22 cellular contexts compared by ENCODE assay signal in the genomic region with DNA sequence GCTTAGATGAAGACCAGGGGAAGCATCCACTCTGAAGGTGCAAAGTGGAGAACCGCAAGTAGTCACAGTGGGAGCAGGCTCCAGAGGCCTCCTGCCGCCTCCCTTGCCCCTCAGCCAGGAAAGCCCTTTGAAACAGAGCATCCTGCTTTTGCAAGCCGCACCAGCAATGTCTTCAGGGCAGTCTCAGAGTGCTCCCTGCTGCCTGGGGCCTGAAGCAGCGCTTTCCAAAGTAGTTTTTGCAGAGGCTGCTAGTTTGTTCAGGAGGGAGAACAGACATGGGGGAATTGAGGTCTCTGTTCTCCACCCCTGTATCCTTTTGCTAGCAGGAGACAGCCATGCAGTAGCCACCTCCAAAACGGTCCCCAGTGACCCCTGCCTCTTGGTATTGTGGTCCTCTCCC. TPM values are rescaled to one million over a fixed set of nuclear protein-coding genes. Genes with fewer than 3 reads are reported as not detected.
DNase-seq lines count a peak whose midpoint lies in the region; ATAC-seq, FAIRE-seq and TF ChIP-seq lines count a peak whose summit lies in the region.
"Had no signal": no experiment of that assay in that cellular context is flagged by ENCODE, and none has a peak within 500 bp of the region (broad histone marks: within the 10 kb centered on the region; RNA-seq: fewer than 3 reads in every experiment).

No MANE protein-coding gene starts in this region.

- POLR2A ChIA-PET in H1 (lab: Charles Lee; ENCODE audit: partially characterized antibody) = interaction anchor here (1.5 kb wide), 1 partner anchor 11 kb away, joined by 3 read pairs; no protein-coding TSS in a partner anchor

- H3K4me2 ChIP-seq in GM23338 = no peak overlapping the region
- no peak overlapping the region for H3K4me2 ChIP-seq in H1 (ENCODE audit: insufficient read depth in 1 of 2, low read depth in 2 of 2, low read length in 2 of 2)
- H3K4me2 ChIP-seq: A549 had no signal

- no peaks in the 10 kb centered on the region for H3K27me3 ChIP-seq in GM23338 (ENCODE audit: insufficient read depth)
- peaks cover 0 to 2% (median under 1%) of the 10 kb centered on the region in 4 experiments; a peak in 5 of 7 replicates for H3K27me3 ChIP-seq in H1 (replicated peaks in 1 of 4; ENCODE audit: control insufficient read depth in 3 of 4, extremely low read depth in 1 of 4, insufficient read depth in 3 of 4, low read length in 3 of 4)

- WGBS in H1 (ENCODE audit: extremely low coverage in 1 of 2, insufficient coverage in 1 of 2, insufficient read length in 1 of 2, insufficient replicate concordance in 2 of 2, low coverage in 1 of 2, low lambda C conversion rate in 2 of 2, missing lambda C conversion rate in 1 of 2), 2 experiments = 68% methylated on average over 5 of the region's 5 CpGs; no CpG with 5 or more reads in 1 of the 2 experiments

- FAIRE-seq in H1 (lab: Jason Lieb, UNC) (no peak), urothelium cell line (lab: Jason Lieb, UNC) (peak; percentile 42), H54 (lab: Jason Lieb, UNC) (no peak)
- FAIRE-seq: A549, G401.6, HepG2 had no signal

- no peak for TF ChIP-seq EP300 in H1 (IDR thresholded peaks at IDR 0.05; ENCODE audit: borderline replicate concordance in 1 of 2, low read depth in 2 of 2, low read length in 2 of 2)

- peak; percentile 17 for DNase-seq in NCI-H2171 treated with DMSO at 0.1 percent for 48 hours (lab: John Stamatoyannopoulos, UW)
- DNase-seq in NCI-H2171 (lab: John Stamatoyannopoulos, UW) = no peak
- DNase-seq in GM23338 (ENCODE audit: low spot score) = peak; percentile 37
- DNase-seq in H1 (ENCODE audit: low read depth in 1 of 2, low spot score in 2 of 2) = no peak
- no peak for DNase-seq in urothelium cell line (ENCODE audit: low spot score)
- no peak for DNase-seq in H54 (ENCODE audit: insufficient read length, low spot score)
- DNase-seq: CD4-positive, alpha-beta memory T cell; DMS53; GM23248; KBM-7; NCI-H1105; NCI-H1694 treated with DMSO at 0.1 percent for 48 hours; NCI-H446; NCI-H69; OCI-M1; SHP77 treated with DMSO at 0.1 percent for 48 hours; T-helper 1 cell had no signal

- peaks cover 4% of the 10 kb centered on the region; the same call in 2 of the 3 replicates for H3K4me1 Mint-ChIP-seq in GM23338

- H3K23ac ChIP-seq in H1 (ENCODE audit: insufficient read length) = no peak overlapping the region

- H3K27me3 Mint-ChIP-seq in GM23338 (ENCODE audit: insufficient read depth, low read depth, poor library complexity) = peaks cover 8% of the 10 kb centered on the region

- H3K14ac ChIP-seq in H1 (ENCODE audit: insufficient read length) = no peak overlapping the region

- peaks cover 3% of the 10 kb centered on the region; the same call in 1 of the 2 replicates for H3K4me1 ChIP-seq in GM23338 (ENCODE audit: insufficient read depth)
- peaks cover 0 to under 1% (median 0%) of the 10 kb centered on the region in 4 experiments; a peak in 1 of 7 replicates for H3K4me1 ChIP-seq in H1 (replicated peaks in 1 of 4; ENCODE audit: control insufficient read depth in 3 of 4, insufficient read depth in 4 of 4, low read length in 3 of 4)
- H3K4me1 ChIP-seq: A549 had no signal

- H2BK5ac ChIP-seq in H1 (ENCODE audit: low read depth, low read length) = no peak overlapping the region

- H2AFZ ChIP-seq in GM23338 (no peak overlapping the region), H1 (ENCODE audit: low read length) (no peak overlapping the region)
- H2AFZ ChIP-seq: GM23248 had no signal

- no peaks in the 10 kb centered on the region for H3K9me3 ChIP-seq in H1 (ENCODE audit: insufficient read depth in 2 of 2, low read depth in 1 of 2, low read length in 1 of 2)

- H3K9me2 ChIP-seq in GM23338 (ENCODE audit: insufficient read depth) = no peaks in the 10 kb centered on the region

- H3K36me3 Mint-ChIP-seq in GM23338 (ENCODE audit: low read depth) = no peaks in the 10 kb centered on the region
- H3K36me3 Mint-ChIP-seq: CD4-positive, alpha-beta memory T cell had no signal

- H3K4ac ChIP-seq in H1 (replicated peaks; ENCODE audit: insufficient read length, low read depth, low read length) = no peak overlapping the region

- no peak overlapping the region for H4K5ac ChIP-seq in H1 (ENCODE audit: insufficient read length, low read depth, low read length)

- H3K4me3 ChIP-seq in GM23338 (no peak overlapping the region), H1 (ENCODE audit: extremely low read depth in 1 of 4, insufficient read depth in 2 of 4, low read depth in 3 of 4, low read length in 4 of 4) (no peak overlapping the region)
- H3K4me3 ChIP-seq: A549, GM23248 had no signal

- TF ChIP-seq RAD21 in H1 (IDR thresholded peaks at IDR 0.05 in 1 of 2, conservative IDR thresholded peaks at IDR 0.05 in 1 of 2; ENCODE audit: low read depth in 2 of 2, low read length in 2 of 2) = peak; percentile 72 to 80

- H4K91ac ChIP-seq in H1 (replicated peaks; ENCODE audit: insufficient read length, low read length) = no peak overlapping the region

- no peak overlapping the region for H3K56ac ChIP-seq in H1 (replicated peaks; ENCODE audit: insufficient read length, low read depth, low read length)

- no peak overlapping the region for H2BK20ac ChIP-seq in H1 (ENCODE audit: low read length)

- H3K4me3 Mint-ChIP-seq in GM23338 = no peak overlapping the region
- H3K4me3 Mint-ChIP-seq: CD4-positive, alpha-beta memory T cell had no signal

- no peak overlapping the region for H3K9ac ChIP-seq in H1 (replicated peaks in 1 of 4; ENCODE audit: extremely low read depth in 1 of 4, low read depth in 3 of 4, low read length in 3 of 4)
- H3K9ac ChIP-seq: GM23248 had no signal

- no peak overlapping the region for H2BK120ac ChIP-seq in H1 (replicated peaks; ENCODE audit: low read depth, low read length)

- H3K23me2 ChIP-seq in H1 (ENCODE audit: low read depth, low read length) = no peaks in the 10 kb centered on the region

- H4K8ac ChIP-seq in H1 (ENCODE audit: extremely low read depth, insufficient read depth, low read length) = no peak overlapping the region

- ATAC-seq in GM23338 (peak; percentile 83), HG03175 (IDR thresholded peaks at IDR 0.05; ENCODE audit: unreplicated experiment) (no peak)
- ATAC-seq: A549, HepG2, SK-N-SH treated with all-trans-retinoic acid at 6 μM for 48 hours had no signal

- TF ChIP-seq CTCF in GM23338 (conservative IDR thresholded peaks at IDR 0.05; ENCODE audit: low read depth in 2 of 2) (peak; percentile 32 to 61), H1 (IDR thresholded peaks at IDR 0.05; ENCODE audit: control extremely low read depth in 1 of 3, insufficient read depth in 1 of 3, low read depth in 1 of 3, low read length in 3 of 3) (peak; percentile 54 to 63 (median 61))

- no peak overlapping the region for H2AK5ac ChIP-seq in H1 (ENCODE audit: low read depth, low read length)

- no peak overlapping the region for H3K27ac Mint-ChIP-seq in GM23338
- H3K27ac Mint-ChIP-seq: CD4-positive, alpha-beta memory T cell had no signal

- H3K18ac ChIP-seq in H1 (ENCODE audit: extremely low read depth, low read length) = no peak overlapping the region

- no peaks in the 10 kb centered on the region for H3K79me2 ChIP-seq in GM23338 (replicated peaks; ENCODE audit: insufficient read depth)
- H3K79me2 ChIP-seq in H1 (ENCODE audit: control insufficient read depth in 1 of 2, insufficient read depth in 2 of 2, low read length in 2 of 2) = no peaks in the 10 kb centered on the region

- H3F3A ChIP-seq in GM23338 (replicated peaks; ENCODE audit: low read depth) = no peaks in the 10 kb centered on the region

- no peaks in the 10 kb centered on the region for H3K79me1 ChIP-seq in H1 (ENCODE audit: low read depth, low read length)

- H3K36me3 ChIP-seq in GM23338 (ENCODE audit: insufficient read depth) (no peaks in the 10 kb centered on the region), H1 (ENCODE audit: control insufficient read depth in 2 of 4, insufficient read depth in 4 of 4, low read length in 3 of 4) (no peaks in the 10 kb centered on the region)

- CTCF ChIA-PET in H1 (lab: Charles Lee; ENCODE audit: partially characterized antibody) = interaction anchor here (0.7 to 2.5 kb wide), 5 partner anchors 10 to 326 kb away, joined by 3 to 8 read pairs (median 4); no protein-coding TSS in a partner anchor

- TF ChIP-seq POLR2A in H1 (IDR thresholded peaks at IDR 0.05; ENCODE audit: control extremely low read depth in 1 of 2, low read depth in 2 of 2, low read length in 2 of 2) (no peak), H54 (IDR thresholded peaks at IDR 0.05; ENCODE audit: low read depth, low read length) (no peak)

- H2BK12ac ChIP-seq in H1 (ENCODE audit: low read depth, low read length) = no peak overlapping the region

- H2BK15ac ChIP-seq in H1 (ENCODE audit: low read length) = no peak overlapping the region

- no peaks in the 10 kb centered on the region for H4K20me1 ChIP-seq in GM23338 (replicated peaks; ENCODE audit: insufficient read depth)
- H4K20me1 ChIP-seq in H1 (replicated peaks in 1 of 2; ENCODE audit: control insufficient read depth in 1 of 2, insufficient read depth in 2 of 2, low read length in 2 of 2) = peaks cover 0 to 2% of the 10 kb centered on the region in 2 experiments

- H3K9me3 Mint-ChIP-seq in GM23338 = 0 out of 3 replicates have a peak, but pooled peaks cover 5% of the 10 kb centered on the region

- H3K27ac ChIP-seq in GM23338 (ENCODE audit: low read depth) = no peak overlapping the region
- no peak overlapping the region for H3K27ac ChIP-seq in H1 (ENCODE audit: low read depth, low read length)
- H3K27ac ChIP-seq: A549, GM23248 had no signal

TF ChIP-seq in GM23338, 12 proteins besides CTCF, POLR2A, EP300 and RAD21 (continues in another document):
- no peak for TF ChIP-seq NANOG (IDR thresholded peaks at IDR 0.05; ENCODE audit: borderline replicate concordance)

TF ChIP-seq in H1, 55 proteins besides CTCF, POLR2A, EP300 and RAD21 (continues in another document):
- TF ChIP-seq HDAC2 (IDR thresholded peaks at IDR 0.05; ENCODE audit: borderline replicate concordance in 1 of 2, low read depth in 2 of 2, low read length in 2 of 2) (no peak), SAP30 (IDR thresholded peaks at IDR 0.05; ENCODE audit: insufficient read depth, insufficient replicate concordance, low read length) (no peak), RXRA (IDR thresholded peaks at IDR 0.05; ENCODE audit: insufficient read depth, low read depth, low read length) (no peak), CBX5 (IDR thresholded peaks at IDR 0.05; ENCODE audit: low read depth, low read length) (no peak), KDM4A (IDR thresholded peaks at IDR 0.05; ENCODE audit: low read depth, low read length, severe bottlenecking) (no peak)

RNA-seq across cellular contexts. Expression of gene POP4, which starts 15.8 kb away (rescaled TPM):
- total RNA-seq in GM23338 (2014; rRNA removed; shearing (Covaris generic)) = 35.5 and 37.2 TPM in 2 replicates
- polyA plus RNA-seq in GM23338 (2016; fragmentation: Nextera tagmentation; extraction: Ambion mirVana) (58.3 and 62.0 TPM in 2 replicates), H1 (2011; rRNA removed) (22.8 and 29.1 TPM in 2 replicates)
- total RNA-seq in H1 (2021; fragmentation: NEBNext Ultra II Directional; extraction: Animal tissue kit (Norgen Biotek cat#: 25700)) = 38.0 and 41.5 TPM in 2 replicates
- 36.0 TPM for polyA plus RNA-seq in H1 (2011; cell fraction: cytosol; rRNA removed)
- 35.2 TPM for polyA plus RNA-seq in H1 (2011; cell fraction: nucleus; rRNA removed)
- polyA plus RNA-seq in H1 (2012, experiment 1 of 2) = 28.3 to 36.0 TPM (median 33.8 TPM) in 4 replicates
- polyA plus RNA-seq in H1 (2012, experiment 2 of 2) = 21.5 TPM
- 49.0 TPM for polyA plus RNA-seq in H1 (2013, experiment 1 of 2)
- polyA plus RNA-seq in H1 (2013, experiment 2 of 2) = 48.9 TPM
- 25.6 and 43.4 TPM in 2 replicates for polyA minus RNA-seq in H1 (2011; rRNA and poly(A)+ RNA removed)
- polyA minus RNA-seq in H1 (2011; cell fraction: cytosol; rRNA and poly(A)+ RNA removed) = 21.2 TPM
- polyA minus RNA-seq in H1 (2011; cell fraction: nucleus; rRNA and poly(A)+ RNA removed) = 48.4 TPM

Comparison
In these comparisons a context has a peak if more than half of its experiments do, and no peak if none do; other contexts are left out.
1. DNase-seq: peak in NCI-H2171 treated with DMSO at 0.1 percent for 48 hours (single experiment) and GM23338 (single experiment); none in NCI-H2171 (single experiment), H1 (0 of 2), urothelium cell line (single experiment) and H54 (single experiment).